Comparison of ENCODE assay signal across 8 cellular contexts in the genomic region with DNA sequence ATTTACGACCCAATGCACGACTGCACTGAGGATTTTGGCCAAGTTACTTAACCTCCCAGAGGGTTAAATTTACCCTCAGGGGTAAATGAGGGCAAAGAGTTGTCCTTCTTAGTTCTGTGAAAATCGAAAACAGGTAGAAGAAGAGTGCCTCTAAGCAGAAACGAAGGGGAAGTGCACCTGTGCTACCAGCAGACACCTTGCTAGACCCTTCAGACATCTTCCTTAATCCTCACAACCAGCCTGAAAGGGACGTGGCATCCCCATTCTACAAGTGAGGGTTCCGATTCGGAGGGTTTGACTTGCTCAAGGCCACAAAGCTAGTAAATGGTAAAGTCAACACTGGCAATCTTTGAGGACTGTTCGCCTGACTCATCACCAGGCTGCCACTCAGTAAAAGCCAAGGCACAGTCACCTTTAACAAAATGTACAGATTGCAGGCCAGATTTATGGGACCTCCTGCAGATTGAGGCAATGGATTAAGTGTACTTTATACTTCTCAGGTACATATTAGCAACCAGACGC. TPM values are rescaled to one million over a fixed set of nuclear protein-coding genes. Genes with fewer than 3 reads are reported as not detected.
A peak's percentile ranks its signal among the peaks of the same experiment; 100 is the strongest.
DNase-seq lines count a peak whose midpoint lies in the region; FAIRE-seq and TF ChIP-seq lines count a peak whose summit lies in the region.

No MANE protein-coding gene starts in this region.

- H3K4me1 ChIP-seq in tibial artery: peaks cover 0 to 52% (median 21%) of the 10 kb centered on the region in 4 donors

- H3K27me3 ChIP-seq in tibial artery: no peaks in the 10 kb centered on the region

- TF ChIP-seq CTCF in tibial artery (IDR thresholded peaks at IDR 0.05): no peak

- intact Hi-C loops in tibial artery (cut with DNase I; ENCODE audit: low total_unique reads): loop anchor here (5.0 kb wide), 1 partner anchor 95 kb away; a partner anchor contains a TSS

- FAIRE-seq in frontal cortex (lab: Jason Lieb, UNC): no peak

- no peaks in the 10 kb centered on the region for H3K9me3 ChIP-seq in tibial artery

- H3K27ac ChIP-seq in caudate nucleus (ENCODE audit: low read depth, low read length) (peak overlapping the region; percentile 91), tibial artery (peak overlapping the region; percentile 92 to 98)

- H3K4me3 ChIP-seq in tibial artery: peak overlapping the region; percentile 60 to 63

- no peaks in the 10 kb centered on the region for H3K36me3 ChIP-seq in tibial artery

- DNase-seq in activated CD8-positive, alpha-beta memory T cell treated with anti-CD3 and anti-CD28 coated beads, Interleukin-2, amount 50 U/mL, for 48 hours: peak; percentile 61
- no peak for DNase-seq in activated CD8-positive, alpha-beta memory T cell treated with anti-CD3 and anti-CD28 coated beads, Interleukin-2, amount 50 U/mL, for 4 hours
- DNase-seq in RPMI8226 (peak; percentile 40), caudate nucleus (lab: John Stamatoyannopoulos, UW) (peak in 4 of 61 donors; percentile 8 to 40 (median 14)), medulla oblongata (ENCODE audit: extremely low spot score) (peak; percentile 32), tibial artery (no peak), 8988T (no peak), frontal cortex (ENCODE audit: low spot score in 2 of 2) (no peak)

RNA-seq across cellular contexts. Expression of a gene that starts 1.6 kb away (rescaled TPM):
- 0.41 TPM for total RNA-seq in frontal cortex

RNA-seq across cellular contexts. Expression of a gene that starts 57.7 kb away (rescaled TPM):
- 62.0 TPM for total RNA-seq in frontal cortex

Comparison
In these comparisons a context has a peak if more than half of its experiments do, and no peak if none do; other contexts are left out.
1. DNase-seq: peak in activated CD8-positive, alpha-beta memory T cell treated with anti-CD3 and anti-CD28 coated beads, Interleukin-2, amount 50 U/mL, for 48 hours (single experiment), RPMI8226 (single experiment) and medulla oblongata (single experiment); none in activated CD8-positive, alpha-beta memory T cell treated with anti-CD3 and anti-CD28 coated beads, Interleukin-2, amount 50 U/mL, for 4 hours (single experiment), tibial artery (0 of 2), 8988T (single experiment) and frontal cortex (0 of 2).